Comparison of ENCODE assay signal across 1 cellular context in the genomic region with DNA sequence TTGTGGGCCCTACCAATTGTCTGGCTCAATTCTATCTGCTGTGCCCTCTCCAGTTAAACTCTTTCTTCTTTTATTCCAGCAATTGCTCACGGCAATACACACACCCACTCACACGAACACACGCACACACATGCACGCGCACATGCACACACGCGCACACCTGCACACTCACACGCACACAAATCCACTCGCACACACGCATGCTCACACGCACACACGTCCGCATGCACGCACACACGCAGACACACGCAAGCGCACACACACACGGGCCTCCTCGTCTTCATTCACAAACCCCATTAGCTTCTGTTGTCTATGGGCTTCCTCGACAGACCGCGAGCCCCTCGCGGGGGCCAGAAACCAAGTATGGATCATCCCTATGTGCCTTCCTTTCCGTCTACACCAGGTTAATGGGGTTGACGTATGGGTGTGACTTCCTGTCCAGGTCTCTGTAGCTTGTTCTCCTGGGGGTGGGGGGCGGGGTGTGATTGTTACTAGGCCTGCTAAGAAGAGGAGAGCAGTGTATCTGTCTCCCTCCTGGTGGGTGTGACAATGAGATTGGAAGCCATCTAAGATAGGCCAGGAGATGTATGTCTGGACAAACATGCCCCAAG.
TF ChIP-seq lines count a peak whose summit lies in the region.

No MANE protein-coding gene starts in this region.

TF ChIP-seq in K562, 482 proteins besides CTCF, POLR2A, EP300 and RAD21 (continued from another document and continues in another):
- TF ChIP-seq TAF1 (IDR thresholded peaks at IDR 0.05; ENCODE audit: control insufficient read depth, extremely low read depth, insufficient read depth, low read length, severe bottlenecking), result no peak
- no peak for TF ChIP-seq CEBPG (CRISPR knock-in tag; IDR thresholded peaks at IDR 0.05)
- TF ChIP-seq CEBPG (tag; conservative IDR thresholded peaks at IDR 0.05 in 1 of 2, IDR thresholded peaks at IDR 0.05 in 1 of 2), result no peak
- no peak; the same call in 1 of the 2 replicates for TF ChIP-seq KAT7 (CRISPR knock-in tag; IDR thresholded peaks at IDR 0.05; ENCODE audit: borderline replicate concordance)
- TF ChIP-seq ZNF384 (IDR thresholded peaks at IDR 0.05; ENCODE audit: low read depth, low read length), result no peak
- TF ChIP-seq MEF2A (IDR thresholded peaks at IDR 0.05; ENCODE audit: control insufficient read depth, low read depth, low read length), result no peak
- TF ChIP-seq PURB (CRISPR knock-in tag; IDR thresholded peaks at IDR 0.05; ENCODE audit: low read depth), result no peak
- TF ChIP-seq, protein P1, sequence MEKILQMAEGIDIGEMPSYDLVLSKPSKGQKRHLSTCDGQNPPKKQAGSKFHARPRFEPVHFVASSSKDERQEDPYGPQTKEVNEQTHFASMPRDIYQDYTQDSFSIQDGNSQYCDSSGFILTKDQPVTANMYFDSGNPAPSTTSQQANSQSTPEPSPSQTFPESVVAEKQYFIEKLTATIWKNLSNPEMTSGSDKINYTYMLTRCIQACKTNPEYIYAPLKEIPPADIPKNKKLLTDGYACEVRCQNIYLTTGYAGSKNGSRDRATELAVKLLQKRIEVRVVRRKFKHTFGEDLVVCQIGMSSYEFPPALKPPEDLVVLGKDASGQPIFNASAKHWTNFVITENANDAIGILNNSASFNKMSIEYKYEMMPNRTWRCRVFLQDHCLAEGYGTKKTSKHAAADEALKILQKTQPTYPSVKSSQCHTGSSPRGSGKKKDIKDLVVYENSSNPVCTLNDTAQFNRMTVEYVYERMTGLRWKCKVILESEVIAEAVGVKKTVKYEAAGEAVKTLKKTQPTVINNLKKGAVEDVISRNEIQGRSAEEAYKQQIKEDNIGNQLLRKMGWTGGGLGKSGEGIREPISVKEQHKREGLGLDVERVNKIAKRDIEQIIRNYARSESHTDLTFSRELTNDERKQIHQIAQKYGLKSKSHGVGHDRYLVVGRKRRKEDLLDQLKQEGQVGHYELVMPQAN (IDR thresholded peaks at IDR 0.05; ENCODE audit: borderline replicate concordance), result peak; percentile 31; the same call in 1 of the 2 replicates
- TF ChIP-seq ZNF184 (CRISPR knock-in tag; IDR thresholded peaks at IDR 0.05), result no peak
- TF ChIP-seq EWSR1 (IDR thresholded peaks at IDR 0.05; ENCODE audit: borderline replicate concordance, low read depth, partially characterized antibody), result no peak
- 0 out of 2 replicates have a peak, but pooled peaks have one; percentile 18 for TF ChIP-seq POLR2AphosphoS5 (IDR thresholded peaks at IDR 0.05; ENCODE audit: control insufficient read depth, insufficient read depth, low read depth, low read length)
- TF ChIP-seq, protein P2, sequence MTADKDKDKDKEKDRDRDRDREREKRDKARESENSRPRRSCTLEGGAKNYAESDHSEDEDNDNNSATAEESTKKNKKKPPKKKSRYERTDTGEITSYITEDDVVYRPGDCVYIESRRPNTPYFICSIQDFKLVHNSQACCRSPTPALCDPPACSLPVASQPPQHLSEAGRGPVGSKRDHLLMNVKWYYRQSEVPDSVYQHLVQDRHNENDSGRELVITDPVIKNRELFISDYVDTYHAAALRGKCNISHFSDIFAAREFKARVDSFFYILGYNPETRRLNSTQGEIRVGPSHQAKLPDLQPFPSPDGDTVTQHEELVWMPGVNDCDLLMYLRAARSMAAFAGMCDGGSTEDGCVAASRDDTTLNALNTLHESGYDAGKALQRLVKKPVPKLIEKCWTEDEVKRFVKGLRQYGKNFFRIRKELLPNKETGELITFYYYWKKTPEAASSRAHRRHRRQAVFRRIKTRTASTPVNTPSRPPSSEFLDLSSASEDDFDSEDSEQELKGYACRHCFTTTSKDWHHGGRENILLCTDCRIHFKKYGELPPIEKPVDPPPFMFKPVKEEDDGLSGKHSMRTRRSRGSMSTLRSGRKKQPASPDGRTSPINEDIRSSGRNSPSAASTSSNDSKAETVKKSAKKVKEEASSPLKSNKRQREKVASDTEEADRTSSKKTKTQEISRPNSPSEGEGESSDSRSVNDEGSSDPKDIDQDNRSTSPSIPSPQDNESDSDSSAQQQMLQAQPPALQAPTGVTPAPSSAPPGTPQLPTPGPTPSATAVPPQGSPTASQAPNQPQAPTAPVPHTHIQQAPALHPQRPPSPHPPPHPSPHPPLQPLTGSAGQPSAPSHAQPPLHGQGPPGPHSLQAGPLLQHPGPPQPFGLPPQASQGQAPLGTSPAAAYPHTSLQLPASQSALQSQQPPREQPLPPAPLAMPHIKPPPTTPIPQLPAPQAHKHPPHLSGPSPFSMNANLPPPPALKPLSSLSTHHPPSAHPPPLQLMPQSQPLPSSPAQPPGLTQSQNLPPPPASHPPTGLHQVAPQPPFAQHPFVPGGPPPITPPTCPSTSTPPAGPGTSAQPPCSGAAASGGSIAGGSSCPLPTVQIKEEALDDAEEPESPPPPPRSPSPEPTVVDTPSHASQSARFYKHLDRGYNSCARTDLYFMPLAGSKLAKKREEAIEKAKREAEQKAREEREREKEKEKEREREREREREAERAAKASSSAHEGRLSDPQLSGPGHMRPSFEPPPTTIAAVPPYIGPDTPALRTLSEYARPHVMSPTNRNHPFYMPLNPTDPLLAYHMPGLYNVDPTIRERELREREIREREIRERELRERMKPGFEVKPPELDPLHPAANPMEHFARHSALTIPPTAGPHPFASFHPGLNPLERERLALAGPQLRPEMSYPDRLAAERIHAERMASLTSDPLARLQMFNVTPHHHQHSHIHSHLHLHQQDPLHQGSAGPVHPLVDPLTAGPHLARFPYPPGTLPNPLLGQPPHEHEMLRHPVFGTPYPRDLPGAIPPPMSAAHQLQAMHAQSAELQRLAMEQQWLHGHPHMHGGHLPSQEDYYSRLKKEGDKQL (CRISPR knock-in tag; IDR thresholded peaks at IDR 0.05; ENCODE audit: borderline replicate concordance), result no peak
- no peak for TF ChIP-seq KAT8 (IDR thresholded peaks at IDR 0.05; ENCODE audit: low read depth)
- TF ChIP-seq, protein P3, sequence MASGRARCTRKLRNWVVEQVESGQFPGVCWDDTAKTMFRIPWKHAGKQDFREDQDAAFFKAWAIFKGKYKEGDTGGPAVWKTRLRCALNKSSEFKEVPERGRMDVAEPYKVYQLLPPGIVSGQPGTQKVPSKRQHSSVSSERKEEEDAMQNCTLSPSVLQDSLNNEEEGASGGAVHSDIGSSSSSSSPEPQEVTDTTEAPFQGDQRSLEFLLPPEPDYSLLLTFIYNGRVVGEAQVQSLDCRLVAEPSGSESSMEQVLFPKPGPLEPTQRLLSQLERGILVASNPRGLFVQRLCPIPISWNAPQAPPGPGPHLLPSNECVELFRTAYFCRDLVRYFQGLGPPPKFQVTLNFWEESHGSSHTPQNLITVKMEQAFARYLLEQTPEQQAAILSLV (tag; IDR thresholded peaks at IDR 0.05), result no peak
- TF ChIP-seq ZC3H8 (IDR thresholded peaks at IDR 0.05), result no peak
- no peak for TF ChIP-seq XRCC4 (IDR thresholded peaks at IDR 0.05; ENCODE audit: extremely low read depth, insufficient read depth, insufficient read length)
- TF ChIP-seq CBX8 (IDR thresholded peaks at IDR 0.05; ENCODE audit: borderline replicate concordance, extremely low read depth, low read depth, low read length, poor library complexity, severe bottlenecking), result no peak
- no peak for TF ChIP-seq RUNX1 (IDR thresholded peaks at IDR 0.05; ENCODE audit: low read depth)
- no peak for TF ChIP-seq KLF16 (IDR thresholded peaks at IDR 0.05)
- TF ChIP-seq NONO (IDR thresholded peaks at IDR 0.05; ENCODE audit: low read depth in 2 of 2, low read length in 1 of 2), result 0 out of 4 replicates have a peak, but pooled peaks of 1 of the 2 experiments have one; percentile 12
- no peak for TF ChIP-seq SOX6 (IDR thresholded peaks at IDR 0.05)
- no peak for TF ChIP-seq TFAM (CRISPR knock-in tag; conservative IDR thresholded peaks at IDR 0.05)
- peak; percentile 38 for TF ChIP-seq RBBP5 (IDR thresholded peaks at IDR 0.05; ENCODE audit: borderline replicate concordance, insufficient read depth, low read length, poor library complexity, severe bottlenecking)
- no peak for TF ChIP-seq MEIS2 (IDR thresholded peaks at IDR 0.05; ENCODE audit: partially characterized antibody)
- TF ChIP-seq NFIC (IDR thresholded peaks at IDR 0.05), result no peak; the same call in 1 of the 2 replicates
- no peak for TF ChIP-seq ATF1 (CRISPR knock-in tag; IDR thresholded peaks at IDR 0.05)
- 0 out of 2 replicates have a peak, but pooled peaks have one; percentile 34 for TF ChIP-seq ATF1 (tag; IDR thresholded peaks at IDR 0.05)
- TF ChIP-seq, protein P4, sequence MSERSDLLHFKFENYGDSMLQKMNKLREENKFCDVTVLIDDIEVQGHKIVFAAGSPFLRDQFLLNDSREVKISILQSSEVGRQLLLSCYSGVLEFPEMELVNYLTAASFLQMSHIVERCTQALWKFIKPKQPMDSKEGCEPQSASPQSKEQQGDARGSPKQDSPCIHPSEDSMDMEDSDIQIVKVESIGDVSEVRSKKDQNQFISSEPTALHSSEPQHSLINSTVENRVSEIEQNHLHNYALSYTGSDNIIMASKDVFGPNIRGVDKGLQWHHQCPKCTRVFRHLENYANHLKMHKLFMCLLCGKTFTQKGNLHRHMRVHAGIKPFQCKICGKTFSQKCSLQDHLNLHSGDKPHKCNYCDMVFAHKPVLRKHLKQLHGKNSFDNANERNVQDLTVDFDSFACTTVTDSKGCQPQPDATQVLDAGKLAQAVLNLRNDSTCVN (CRISPR knock-in tag; IDR thresholded peaks at IDR 0.05), result no peak
- TF ChIP-seq HMG20A (CRISPR knock-in tag; conservative IDR thresholded peaks at IDR 0.05), result no peak
- TF ChIP-seq, protein P5, sequence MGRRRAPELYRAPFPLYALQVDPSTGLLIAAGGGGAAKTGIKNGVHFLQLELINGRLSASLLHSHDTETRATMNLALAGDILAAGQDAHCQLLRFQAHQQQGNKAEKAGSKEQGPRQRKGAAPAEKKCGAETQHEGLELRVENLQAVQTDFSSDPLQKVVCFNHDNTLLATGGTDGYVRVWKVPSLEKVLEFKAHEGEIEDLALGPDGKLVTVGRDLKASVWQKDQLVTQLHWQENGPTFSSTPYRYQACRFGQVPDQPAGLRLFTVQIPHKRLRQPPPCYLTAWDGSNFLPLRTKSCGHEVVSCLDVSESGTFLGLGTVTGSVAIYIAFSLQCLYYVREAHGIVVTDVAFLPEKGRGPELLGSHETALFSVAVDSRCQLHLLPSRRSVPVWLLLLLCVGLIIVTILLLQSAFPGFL (CRISPR knock-in tag; IDR thresholded peaks at IDR 0.05), result no peak
- no peak for TF ChIP-seq CBX3 (IDR thresholded peaks at IDR 0.05; ENCODE audit: borderline replicate concordance in 1 of 2, low read length in 2 of 2)
- TF ChIP-seq MIER1 (IDR thresholded peaks at IDR 0.05; ENCODE audit: low read depth), result no peak
- TF ChIP-seq ZNF232 (CRISPR knock-in tag; IDR thresholded peaks at IDR 0.05), result no peak
- no peak for TF ChIP-seq SAP30 (IDR thresholded peaks at IDR 0.05; ENCODE audit: borderline replicate concordance, insufficient read depth, low read depth, low read length, poor library complexity, severe bottlenecking)
- TF ChIP-seq ZKSCAN8 (CRISPR knock-in tag; IDR thresholded peaks at IDR 0.05), result no peak
- no peak for TF ChIP-seq ZNF224 (CRISPR knock-in tag; IDR thresholded peaks at IDR 0.05)
- no peak for TF ChIP-seq NCOA6 (IDR thresholded peaks at IDR 0.05)
- TF ChIP-seq MYC (IDR thresholded peaks at IDR 0.05; ENCODE audit: low read depth, low read length), result no peak
- no peak for TF ChIP-seq MYC (CRISPR knock-in tag; IDR thresholded peaks at IDR 0.05; ENCODE audit: borderline replicate concordance, low read depth)
- TF ChIP-seq SMARCA5 (IDR thresholded peaks at IDR 0.05), result no peak
- no peak for TF ChIP-seq SRSF3 (IDR thresholded peaks at IDR 0.05; ENCODE audit: insufficient read depth, low read length)
- TF ChIP-seq, protein P6, sequence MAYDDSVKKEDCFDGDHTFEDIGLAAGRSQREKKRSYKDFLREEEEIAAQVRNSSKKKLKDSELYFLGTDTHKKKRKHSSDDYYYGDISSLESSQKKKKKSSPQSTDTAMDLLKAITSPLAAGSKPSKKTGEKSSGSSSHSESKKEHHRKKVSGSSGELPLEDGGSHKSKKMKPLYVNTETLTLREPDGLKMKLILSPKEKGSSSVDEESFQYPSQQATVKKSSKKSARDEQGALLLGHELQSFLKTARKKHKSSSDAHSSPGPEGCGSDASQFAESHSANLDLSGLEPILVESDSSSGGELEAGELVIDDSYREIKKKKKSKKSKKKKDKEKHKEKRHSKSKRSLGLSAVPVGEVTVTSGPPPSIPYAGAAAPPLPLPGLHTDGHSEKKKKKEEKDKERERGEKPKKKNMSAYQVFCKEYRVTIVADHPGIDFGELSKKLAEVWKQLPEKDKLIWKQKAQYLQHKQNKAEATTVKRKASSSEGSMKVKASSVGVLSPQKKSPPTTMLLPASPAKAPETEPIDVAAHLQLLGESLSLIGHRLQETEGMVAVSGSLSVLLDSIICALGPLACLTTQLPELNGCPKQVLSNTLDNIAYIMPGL (CRISPR knock-in tag; IDR thresholded peaks at IDR 0.05), result no peak
- no peak for TF ChIP-seq NR2C1 (IDR thresholded peaks at IDR 0.05)
- TF ChIP-seq NR2C1 (tag; IDR thresholded peaks at IDR 0.05), result no peak; the same call in 1 of the 2 replicates
- TF ChIP-seq ZNF764 (CRISPR knock-in tag; IDR thresholded peaks at IDR 0.05; ENCODE audit: low read depth), result no peak
- no peak for TF ChIP-seq ZNF785 (CRISPR knock-in tag; IDR thresholded peaks at IDR 0.05)
- TF ChIP-seq, protein P7, sequence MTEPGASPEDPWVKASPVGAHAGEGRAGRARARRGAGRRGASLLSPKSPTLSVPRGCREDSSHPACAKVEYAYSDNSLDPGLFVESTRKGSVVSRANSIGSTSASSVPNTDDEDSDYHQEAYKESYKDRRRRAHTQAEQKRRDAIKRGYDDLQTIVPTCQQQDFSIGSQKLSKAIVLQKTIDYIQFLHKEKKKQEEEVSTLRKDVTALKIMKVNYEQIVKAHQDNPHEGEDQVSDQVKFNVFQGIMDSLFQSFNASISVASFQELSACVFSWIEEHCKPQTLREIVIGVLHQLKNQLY (CRISPR knock-in tag; conservative IDR thresholded peaks at IDR 0.05), result no peak
- no peak for TF ChIP-seq TAF9B (IDR thresholded peaks at IDR 0.05; ENCODE audit: partially characterized antibody)
- TF ChIP-seq ZNF324 (CRISPR knock-in tag; IDR thresholded peaks at IDR 0.05), result no peak
- no peak for TF ChIP-seq BDP1 (IDR thresholded peaks at IDR 0.05; ENCODE audit: insufficient read depth, insufficient read length)
- no peak for TF ChIP-seq EHMT2 (IDR thresholded peaks at IDR 0.05)
